ENCODE assay signal across 21 cellular contexts in the genomic region with DNA sequence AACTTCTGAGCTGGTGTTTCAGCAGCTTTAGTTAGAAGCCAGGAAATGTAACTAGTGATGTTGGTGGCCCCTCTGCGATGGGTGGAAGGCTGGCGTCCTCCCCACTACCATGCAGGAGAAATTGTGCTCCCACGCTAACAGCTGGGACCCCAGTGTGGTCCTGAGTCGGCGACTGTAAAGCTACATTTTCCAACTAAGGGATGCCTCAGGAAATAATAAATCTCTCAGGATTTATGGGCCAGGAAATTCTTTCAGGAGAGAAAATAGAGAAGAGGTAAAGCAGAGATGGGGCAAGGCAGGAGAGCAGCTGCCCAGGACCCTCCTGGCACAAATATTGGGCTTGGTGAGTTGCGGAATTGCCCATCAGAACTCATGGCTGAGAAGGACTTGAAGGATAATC.
DNase-seq lines count a peak whose midpoint lies in the region; ATAC-seq, FAIRE-seq and TF ChIP-seq lines count a peak whose summit lies in the region.
"Had no signal": no experiment of that assay in that cellular context is flagged by ENCODE, and none has a peak within 500 bp of the region (broad histone marks: within the 10 kb centered on the region; RNA-seq: fewer than 3 reads in every experiment).

No MANE protein-coding gene starts in this region.

- H4K20me1 ChIP-seq in OCI-LY7 (ENCODE audit: insufficient read depth, low read length) (no peaks in the 10 kb centered on the region), H1 (replicated peaks in 1 of 2; ENCODE audit: control insufficient read depth in 1 of 2, insufficient read depth in 2 of 2, low read length in 2 of 2) (no peaks in the 10 kb centered on the region), neural progenitor cell (ENCODE audit: low read depth) (no peaks in the 10 kb centered on the region)

- H3K23me2 ChIP-seq in H1 (ENCODE audit: low read depth, low read length) = no peaks in the 10 kb centered on the region

- 97% methylated on average over 6 of the region's 6 CpGs; no CpG with 5 or more reads in 1 of the 2 experiments for WGBS in H1 (ENCODE audit: extremely low coverage in 1 of 2, insufficient coverage in 1 of 2, insufficient read length in 1 of 2, insufficient replicate concordance in 2 of 2, low coverage in 1 of 2, low lambda C conversion rate in 2 of 2, missing lambda C conversion rate in 1 of 2), 2 experiments

- H3K4ac ChIP-seq in H1 (replicated peaks; ENCODE audit: insufficient read length, low read depth, low read length) = no peak overlapping the region

- no peaks in the 10 kb centered on the region for H3K36me3 Mint-ChIP-seq in neural progenitor cell
- H3K36me3 Mint-ChIP-seq in activated CD8-positive, alpha-beta T cell treated with anti-CD3 and anti-CD28 coated beads, Interleukin-2, amount 10 ng/mL, durations not matched to agents 7 days and 5 days (ENCODE audit: low read depth) = no peaks in the 10 kb centered on the region
- H3K36me3 Mint-ChIP-seq: CD4-positive, alpha-beta memory T cell had no signal

- no peak overlapping the region for H3K23ac ChIP-seq in H1 (ENCODE audit: insufficient read length)

- no peaks in the 10 kb centered on the region for H3K9me2 ChIP-seq in OCI-LY7 (ENCODE audit: insufficient read depth, low read length)

- POLR2A ChIA-PET in OCI-LY7 (lab: Charles Lee) = interaction anchor here (1.9 kb wide), 1 partner anchor 12 kb away, joined by 4 read pairs; no protein-coding TSS in a partner anchor
- POLR2A ChIA-PET in H1 (lab: Charles Lee; ENCODE audit: partially characterized antibody) = interaction anchor here (1.3 to 4.7 kb wide), 3 partner anchors 32 to 358 kb away, joined by 3 to 19 read pairs (median 4); a partner anchor contains a TSS
- POLR2A ChIA-PET in activated CD8-positive, alpha-beta T cell treated with anti-CD3 and anti-CD28 coated beads, Interleukin-2, amount 10 ng/mL, durations not matched to agents 7 days and 5 days (lab: Charles Lee) = no interaction called here

- H2AFZ ChIP-seq in OCI-LY7 (ENCODE audit: low read length) (0 out of 2 replicates have a peak overlapping the region, but pooled peaks have one; percentile 5), H1 (ENCODE audit: low read length) (no peak overlapping the region), neural progenitor cell (replicated peaks) (no peak overlapping the region)

- no peak overlapping the region for H3K4me3 Mint-ChIP-seq in neural progenitor cell
- no peak overlapping the region for H3K4me3 Mint-ChIP-seq in activated CD8-positive, alpha-beta T cell treated with anti-CD3 and anti-CD28 coated beads, Interleukin-2, amount 10 ng/mL, durations not matched to agents 7 days and 5 days
- H3K4me3 Mint-ChIP-seq: CD4-positive, alpha-beta memory T cell had no signal

- H3K4me1 ChIP-seq in OCI-LY7 (ENCODE audit: insufficient read depth, low read length, poor library complexity, severe bottlenecking) = peaks cover 23% of the 10 kb centered on the region
- peaks cover 15 to 27% (median 24%) of the 10 kb centered on the region in 4 experiments for H3K4me1 ChIP-seq in H1 (replicated peaks in 1 of 4; ENCODE audit: control insufficient read depth in 3 of 4, insufficient read depth in 4 of 4, low read length in 3 of 4)
- peaks cover 59% of the 10 kb centered on the region for H3K4me1 ChIP-seq in neural progenitor cell

- H3K14ac ChIP-seq in H1 (ENCODE audit: insufficient read length) = no peak overlapping the region

- no TSS peak for BruUV-seq in OCI-LY7 (replicated peaks; lab: Mats Ljungman, UMichigan)

- no peaks in the 10 kb centered on the region for H3K9me3 ChIP-seq in OCI-LY7 (ENCODE audit: low read length)
- no peaks in the 10 kb centered on the region for H3K9me3 ChIP-seq in H1 (ENCODE audit: insufficient read depth in 2 of 2, low read depth in 1 of 2, low read length in 1 of 2)
- no peaks in the 10 kb centered on the region for H3K9me3 ChIP-seq in neural progenitor cell (ENCODE audit: low read depth)
- H3K9me3 ChIP-seq: A549 had no signal

- H3K79me2 ChIP-seq in OCI-LY7 (ENCODE audit: insufficient read depth, low read depth, low read length) (no peaks in the 10 kb centered on the region), H1 (ENCODE audit: control insufficient read depth in 1 of 2, insufficient read depth in 2 of 2, low read length in 2 of 2) (no peaks in the 10 kb centered on the region), neural progenitor cell (ENCODE audit: low read depth) (no peaks in the 10 kb centered on the region)

- no peak for TF ChIP-seq POLR2A in H1 (IDR thresholded peaks at IDR 0.05; ENCODE audit: control extremely low read depth in 1 of 2, low read depth in 2 of 2, low read length in 2 of 2)

- no peaks in the 10 kb centered on the region for H3K36me3 ChIP-seq in OCI-LY7 (ENCODE audit: insufficient read depth, low read length)
- no peaks in the 10 kb centered on the region for H3K36me3 ChIP-seq in H1 (ENCODE audit: control insufficient read depth in 2 of 4, insufficient read depth in 4 of 4, low read length in 3 of 4)
- no peaks in the 10 kb centered on the region for H3K36me3 ChIP-seq in neural progenitor cell

- H4K5ac ChIP-seq in H1 (ENCODE audit: insufficient read length, low read depth, low read length) = no peak overlapping the region

- H3K27ac Mint-ChIP-seq in neural progenitor cell = no peak overlapping the region
- no peak overlapping the region for H3K27ac Mint-ChIP-seq in activated CD8-positive, alpha-beta T cell treated with anti-CD3 and anti-CD28 coated beads, Interleukin-2, amount 10 ng/mL, durations not matched to agents 7 days and 5 days

- H3K79me1 ChIP-seq in H1 (ENCODE audit: low read depth, low read length) = no peaks in the 10 kb centered on the region

- H3K27me3 Mint-ChIP-seq in neural progenitor cell (ENCODE audit: insufficient read depth, low read depth) = peaks cover 59% of the 10 kb centered on the region
- peaks cover 27% of the 10 kb centered on the region for H3K27me3 Mint-ChIP-seq in activated CD8-positive, alpha-beta T cell treated with anti-CD3 and anti-CD28 coated beads, Interleukin-2, amount 10 ng/mL, durations not matched to agents 7 days and 5 days (ENCODE audit: low read depth)

- H4K91ac ChIP-seq in H1 (replicated peaks; ENCODE audit: insufficient read length, low read length) = no peak overlapping the region

- no peak overlapping the region for H3K4me3 ChIP-seq in OCI-LY7 (ENCODE audit: low read depth, low read length, poor library complexity, severe bottlenecking)
- H3K4me3 ChIP-seq in H1 (ENCODE audit: extremely low read depth in 1 of 4, insufficient read depth in 2 of 4, low read depth in 3 of 4, low read length in 4 of 4) = no peak overlapping the region
- no peak overlapping the region for H3K4me3 ChIP-seq in neural progenitor cell
- H3K4me3 ChIP-seq: A549 had no signal

- no peak for TF ChIP-seq RAD21 in H1 (IDR thresholded peaks at IDR 0.05 in 1 of 2, conservative IDR thresholded peaks at IDR 0.05 in 1 of 2; ENCODE audit: low read depth in 2 of 2, low read length in 2 of 2)

- no peak overlapping the region for H2BK12ac ChIP-seq in H1 (ENCODE audit: low read depth, low read length)

- H2BK120ac ChIP-seq in H1 (replicated peaks; ENCODE audit: low read depth, low read length) = no peak overlapping the region

- no peak overlapping the region for H3K56ac ChIP-seq in H1 (replicated peaks; ENCODE audit: insufficient read length, low read depth, low read length)

- 0 out of 2 replicates have a peak overlapping the region, but pooled peaks have one; percentile 5 for H3K18ac ChIP-seq in H1 (ENCODE audit: extremely low read depth, low read length)

- intact Hi-C loops in OCI-LY7 (cut with micrococcal nuclease; ENCODE audit: unreplicated experiment) = loop anchor here (1.0 to 10.0 kb wide), 3 partner anchors 195 to 535 kb away; a partner anchor contains a TSS

- no peak overlapping the region for H2AK5ac ChIP-seq in H1 (ENCODE audit: low read depth, low read length)

- TF ChIP-seq EP300 in H1 (IDR thresholded peaks at IDR 0.05; ENCODE audit: borderline replicate concordance in 1 of 2, low read depth in 2 of 2, low read length in 2 of 2) = no peak

- no peak overlapping the region for H3K27ac ChIP-seq in OCI-LY7 (ENCODE audit: low read depth, low read length, poor library complexity, severe bottlenecking)
- H3K27ac ChIP-seq in H1 (ENCODE audit: low read depth, low read length) = no peak overlapping the region
- no peak overlapping the region for H3K27ac ChIP-seq in neural progenitor cell

- TF ChIP-seq CTCF in OCI-LY7 (conservative IDR thresholded peaks at IDR 0.05; ENCODE audit: low read length) = no peak
- TF ChIP-seq CTCF in H1 (IDR thresholded peaks at IDR 0.05; ENCODE audit: control extremely low read depth in 1 of 3, insufficient read depth in 1 of 3, low read depth in 1 of 3, low read length in 3 of 3) = no peak
- no peak for TF ChIP-seq CTCF in neural progenitor cell (IDR thresholded peaks at IDR 0.05)

- DNase-seq in OCI-LY7 (ENCODE audit: low spot score) = no peak
- DNase-seq in H1 (ENCODE audit: low read depth in 1 of 2, low spot score in 2 of 2) = no peak
- DNase-seq in left kidney (ENCODE audit: low read depth, low spot score) = peak; percentile 91
- DNase-seq in neural progenitor cell (ENCODE audit: low spot score) = no peak
- no peak for DNase-seq in NCI-H2171 (lab: John Stamatoyannopoulos, UW)
- DNase-seq in NCI-H1436 treated with DMSO at 0.1 percent for 48 hours (lab: John Stamatoyannopoulos, UW) = no peak
- DNase-seq in activated CD8-positive, alpha-beta T cell treated with anti-CD3 and anti-CD28 coated beads, Interleukin-2, amount 10 ng/mL, durations not matched to agents 7 days and 5 days = no peak
- DNase-seq: CD4-positive, alpha-beta memory T cell; COR-L47; GOT3; Kasumi-1; NCI-H1436; NCI-H1930; NCI-H446 treated with DMSO at 0.1 percent for 48 hours; NCI-H526 treated with DMSO at 0.1 percent for 48 hours; SHP77 had no signal

- no peaks in the 10 kb centered on the region for H3K9me3 Mint-ChIP-seq in neural progenitor cell
- no peaks in the 10 kb centered on the region for H3K9me3 Mint-ChIP-seq in activated CD8-positive, alpha-beta T cell treated with anti-CD3 and anti-CD28 coated beads, Interleukin-2, amount 10 ng/mL, durations not matched to agents 7 days and 5 days (ENCODE audit: insufficient read depth)
- H3K9me3 Mint-ChIP-seq: CD4-positive, alpha-beta memory T cell had no signal

- no peak overlapping the region for H2BK5ac ChIP-seq in H1 (ENCODE audit: low read depth, low read length)

- no peak for FAIRE-seq in H1 (lab: Jason Lieb, UNC)
- FAIRE-seq: A549, G401.6, GM12891, HepG2 had no signal

- H3K4me1 Mint-ChIP-seq in neural progenitor cell = peaks cover 74% of the 10 kb centered on the region
- peaks cover 8% of the 10 kb centered on the region for H3K4me1 Mint-ChIP-seq in activated CD8-positive, alpha-beta T cell treated with anti-CD3 and anti-CD28 coated beads, Interleukin-2, amount 10 ng/mL, durations not matched to agents 7 days and 5 days (ENCODE audit: low read depth)

- peaks cover 0 to 20% (median 4%) of the 10 kb centered on the region in 4 experiments; a peak in 5 of 7 replicates for H3K27me3 ChIP-seq in H1 (replicated peaks in 1 of 4; ENCODE audit: control insufficient read depth in 3 of 4, extremely low read depth in 1 of 4, insufficient read depth in 3 of 4, low read length in 3 of 4)
- peaks cover 12% of the 10 kb centered on the region for H3K27me3 ChIP-seq in neural progenitor cell

- H2BK15ac ChIP-seq in H1 (ENCODE audit: low read length) = no peak overlapping the region

- peaks cover 49% of the 10 kb centered on the region for H3F3A ChIP-seq in neural progenitor cell (ENCODE audit: low read depth)

- no peak overlapping the region for H2BK20ac ChIP-seq in H1 (ENCODE audit: low read length)

- H3K9ac ChIP-seq in H1 (replicated peaks in 1 of 4; ENCODE audit: extremely low read depth in 1 of 4, low read depth in 3 of 4, low read length in 3 of 4) (no peak overlapping the region), neural progenitor cell (no peak overlapping the region)

- no peak overlapping the region for H3K4me2 ChIP-seq in OCI-LY7 (ENCODE audit: low read length)
- H3K4me2 ChIP-seq in H1 (ENCODE audit: insufficient read depth in 1 of 2, low read depth in 2 of 2, low read length in 2 of 2) = 0 out of 4 replicates have a peak overlapping the region, but pooled peaks of 1 of the 2 experiments have one; percentile 9
- H3K4me2 ChIP-seq in neural progenitor cell = peak overlapping the region; percentile 1

- ATAC-seq in HG02798 (IDR thresholded peaks at IDR 0.05; ENCODE audit: poor library complexity, unreplicated experiment) = no peak
- ATAC-seq in activated CD8-positive, alpha-beta T cell treated with anti-CD3 and anti-CD28 coated beads, Interleukin-2, amount 10 ng/mL, durations not matched to agents 7 days and 5 days = no peak

- CTCF ChIA-PET in OCI-LY7 (lab: Charles Lee; ENCODE audit: unreplicated experiment) (interaction anchor here (1.1 kb wide), 1 partner anchor 360 kb away, joined by 3 read pairs; no protein-coding TSS in a partner anchor), H1 (lab: Charles Lee; ENCODE audit: partially characterized antibody) (interaction anchor here (0.7 to 6.3 kb wide), 45 partner anchors 9 to 559 kb away, joined by 3 to 64 read pairs (median 5); no protein-coding TSS in a partner anchor)
- CTCF ChIA-PET in activated CD8-positive, alpha-beta T cell treated with anti-CD3 and anti-CD28 coated beads, Interleukin-2, amount 10 ng/mL, durations not matched to agents 7 days and 5 days (lab: Charles Lee) = interaction anchor here (1.1 to 3.9 kb wide), 4 partner anchors 11 to 584 kb away, joined by 3 to 60 read pairs (median 6); no protein-coding TSS in a partner anchor

- H4K8ac ChIP-seq in H1 (ENCODE audit: extremely low read depth, insufficient read depth, low read length) = no peak overlapping the region
